Comparison of ENCODE assay signal across 1 cellular context in the genomic region with DNA sequence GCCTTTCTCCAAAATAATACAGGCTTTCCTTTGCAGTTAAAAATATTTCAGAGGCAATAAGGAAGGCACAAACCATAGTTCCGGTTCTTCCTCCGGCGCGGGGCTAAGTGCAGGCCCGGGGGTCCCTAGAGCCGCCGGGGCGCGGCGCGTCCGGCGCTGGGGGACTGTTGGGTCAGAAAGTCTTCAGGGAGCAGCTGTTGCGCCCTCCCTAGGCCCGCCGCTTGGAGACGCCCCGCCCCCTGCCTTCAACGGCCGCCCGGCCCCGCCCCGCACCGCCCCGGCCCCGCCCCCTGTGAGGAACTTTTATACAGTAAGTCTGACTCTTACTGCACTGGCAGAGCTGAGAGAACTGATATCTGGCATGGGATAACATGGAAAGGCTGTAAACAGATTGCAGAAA.
TF ChIP-seq lines count a peak whose summit lies in the region.

No MANE protein-coding gene starts in this region.

TF ChIP-seq in K562, 482 proteins besides CTCF, POLR2A, EP300 and RAD21:
- TF ChIP-seq ATF1 (CRISPR knock-in tag; IDR thresholded peaks at IDR 0.05) (no peak), ATF1 (tag; IDR thresholded peaks at IDR 0.05) (no peak), HNRNPLL (IDR thresholded peaks at IDR 0.05; ENCODE audit: low read depth, low read length, poor library complexity, severe bottlenecking) (no peak), HMGN3 (IDR thresholded peaks at IDR 0.05; ENCODE audit: borderline replicate concordance, extremely low read depth, insufficient read length, low read depth, low read length) (no peak), TRIM28 (IDR thresholded peaks at IDR 0.05) (no peak), RBM22 (IDR thresholded peaks at IDR 0.05; ENCODE audit: low read depth, low read length, poor library complexity, severe bottlenecking) (no peak), ESRRB (CRISPR knock-in tag; IDR thresholded peaks at IDR 0.05; ENCODE audit: borderline replicate concordance) (no peak), NCOR1 (IDR thresholded peaks at IDR 0.05) (no peak), PHTF2 (CRISPR knock-in tag; IDR thresholded peaks at IDR 0.05) (no peak), BRD9 (IDR thresholded peaks at IDR 0.05; ENCODE audit: low read depth, partially characterized antibody) (no peak), NR2F6 (CRISPR knock-in tag; IDR thresholded peaks at IDR 0.05) (no peak), HNRNPL (IDR thresholded peaks at IDR 0.05; ENCODE audit: low read depth, low read length) (no peak), DDX20 (tag; IDR thresholded peaks at IDR 0.05; ENCODE audit: low read depth) (no peak), ZC3H4 (CRISPR knock-in tag; IDR thresholded peaks at IDR 0.05; ENCODE audit: borderline replicate concordance) (no peak)
- TF ChIP-seq, protein P1, sequence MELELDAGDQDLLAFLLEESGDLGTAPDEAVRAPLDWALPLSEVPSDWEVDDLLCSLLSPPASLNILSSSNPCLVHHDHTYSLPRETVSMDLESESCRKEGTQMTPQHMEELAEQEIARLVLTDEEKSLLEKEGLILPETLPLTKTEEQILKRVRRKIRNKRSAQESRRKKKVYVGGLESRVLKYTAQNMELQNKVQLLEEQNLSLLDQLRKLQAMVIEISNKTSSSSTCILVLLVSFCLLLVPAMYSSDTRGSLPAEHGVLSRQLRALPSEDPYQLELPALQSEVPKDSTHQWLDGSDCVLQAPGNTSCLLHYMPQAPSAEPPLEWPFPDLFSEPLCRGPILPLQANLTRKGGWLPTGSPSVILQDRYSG (tag; conservative IDR thresholded peaks at IDR 0.05; ENCODE audit: low read depth), result no peak
- TF ChIP-seq, protein P2, sequence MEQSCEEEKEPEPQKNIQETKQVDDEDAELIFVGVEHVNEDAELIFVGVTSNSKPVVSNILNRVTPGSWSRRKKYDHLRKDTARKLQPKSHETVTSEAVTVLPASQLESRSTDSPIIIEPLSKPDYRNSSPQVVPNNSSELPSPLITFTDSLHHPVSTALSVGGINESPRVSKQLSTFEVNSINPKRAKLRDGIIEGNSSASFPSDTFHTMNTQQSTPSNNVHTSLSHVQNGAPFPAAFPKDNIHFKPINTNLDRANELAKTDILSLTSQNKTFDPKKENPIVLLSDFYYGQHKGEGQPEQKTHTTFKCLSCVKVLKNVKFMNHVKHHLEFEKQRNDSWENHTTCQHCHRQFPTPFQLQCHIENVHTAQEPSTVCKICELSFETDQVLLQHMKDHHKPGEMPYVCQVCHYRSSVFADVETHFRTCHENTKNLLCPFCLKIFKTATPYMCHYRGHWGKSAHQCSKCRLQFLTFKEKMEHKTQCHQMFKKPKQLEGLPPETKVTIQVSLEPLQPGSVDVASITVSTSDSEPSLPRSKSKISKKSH (CRISPR knock-in tag; IDR thresholded peaks at IDR 0.05), result no peak
